ENCODE assay signal across 8 cellular contexts in genomic region chr12:42237853-42238239, GRCh38. TPM values are rescaled to one million over a fixed set of nuclear protein-coding genes. Genes with fewer than 3 reads are reported as not detected.
DNase-seq lines count a peak whose midpoint lies in the region; ATAC-seq and TF ChIP-seq lines count a peak whose summit lies in the region.

No MANE protein-coding gene starts in this region.

- peak overlapping the region; percentile 92 for H2BK120ac ChIP-seq in mesenchymal stem cell (ENCODE audit: low read depth, low read length)

- no peaks in the 10 kb centered on the region for H3K4me1 ChIP-seq in mesenchymal stem cell (ENCODE audit: control insufficient read depth, insufficient read depth, low read depth, low read length)

- H3K23ac ChIP-seq in mesenchymal stem cell (ENCODE audit: low read length in 2 of 2) = no peak overlapping the region

- peaks cover 12% of the 10 kb centered on the region for H3K79me1 ChIP-seq in mesenchymal stem cell (replicated peaks; ENCODE audit: low read length, poor library complexity, severe bottlenecking)

- H3K36me3 Mint-ChIP-seq in brain = peaks cover 30% of the 10 kb centered on the region

- TF ChIP-seq CTCF in AG10803 (conservative IDR thresholded peaks at IDR 0.05; ENCODE audit: low read length) (no peak), brain (conservative IDR thresholded peaks at IDR 0.05) (no peak)

- H3K9me3 Mint-ChIP-seq in brain = no peaks in the 10 kb centered on the region

- ATAC-seq in GM19395 (IDR thresholded peaks at IDR 0.05; ENCODE audit: unreplicated experiment) = peak; percentile 35
- peak; percentile 29 for ATAC-seq in HG03571 (IDR thresholded peaks at IDR 0.05; ENCODE audit: unreplicated experiment)

- CTCF ChIA-PET in HEK293T (lab: Yijun Ruan, JAX) = no interaction called here

- no peak overlapping the region for H2AK5ac ChIP-seq in mesenchymal stem cell (ENCODE audit: low read length, severe bottlenecking)

- H3K9me3 ChIP-seq in mesenchymal stem cell (ENCODE audit: control insufficient read depth, low read length) = no peaks in the 10 kb centered on the region

- H3K4me1 Mint-ChIP-seq in brain = peaks cover 53% of the 10 kb centered on the region

- peak overlapping the region in 1 of 2 experiments; percentile 80 for H3K4ac ChIP-seq in mesenchymal stem cell (ENCODE audit: low read depth in 1 of 2, low read length in 2 of 2)

- WGBS in mesenchymal stem cell = 0% methylated on average over 40 of the region's 54 CpGs

- H3K4me2 ChIP-seq in mesenchymal stem cell (ENCODE audit: low read length, poor library complexity, severe bottlenecking) = peak overlapping the region; percentile 47

- H3K36me3 ChIP-seq in mesenchymal stem cell (ENCODE audit: control insufficient read depth in 1 of 2, insufficient read depth in 2 of 2, low read depth in 1 of 2, low read length in 2 of 2) = peaks cover 5 to 6% of the 10 kb centered on the region in 2 experiments

- peaks cover 4% of the 10 kb centered on the region for H3K27me3 Mint-ChIP-seq in brain

- H3K4me3 ChIP-seq in AG10803 (ENCODE audit: low read length) (peak overlapping the region; percentile 81), mesenchymal stem cell (ENCODE audit: insufficient read depth in 1 of 2, low read depth in 1 of 2, low read length in 2 of 2) (peak overlapping the region; percentile 72 to 94)

- peak overlapping the region; percentile 39 for H4K91ac ChIP-seq in mesenchymal stem cell (ENCODE audit: low read length)

- no peak for DNase-seq in AG10803 (ENCODE audit: low read depth)
- DNase-seq in mesenchymal stem cell = no peak
- DNase-seq in stimulated activated CD4-positive, alpha-beta T cell treated with anti-CD3 and anti-CD28 coated beads, Interleukin-12 subunit alpha, Interleukin-12 subunit beta, amount 100 ng/mL, for 4 hours = no peak
- DNase-seq in HEK293T (ENCODE audit: extremely low spot score) = no peak
- no peak for DNase-seq in RKO (ENCODE audit: low spot score)

- POLR2A ChIA-PET in HEK293T (lab: Yijun Ruan, JAX) = interaction anchor here (2.0 kb wide), 1 partner anchor 93 kb away, joined by 6 read pairs; the partner anchor contains the start of gene GXYLT1

- peak overlapping the region; percentile 85 for H3K9ac ChIP-seq in mesenchymal stem cell (ENCODE audit: low read length)

- peak overlapping the region; percentile 80 to 89 for H3K18ac ChIP-seq in mesenchymal stem cell (ENCODE audit: low read depth in 1 of 2, low read length in 2 of 2)

- H3K27ac ChIP-seq in mesenchymal stem cell (ENCODE audit: low read length, poor library complexity, severe bottlenecking) = no peak overlapping the region

- no peaks in the 10 kb centered on the region for H3K27me3 ChIP-seq in mesenchymal stem cell (ENCODE audit: control insufficient read depth in 1 of 2, insufficient read depth in 1 of 2, low read length in 2 of 2)

- peak overlapping the region in 3 of 5 experiments; percentile 84 to 91 (median 89) for H3K27ac Mint-ChIP-seq in brain

- no peak overlapping the region for H3K14ac ChIP-seq in mesenchymal stem cell (ENCODE audit: low read length in 2 of 2)

- H2BK15ac ChIP-seq in mesenchymal stem cell (ENCODE audit: low read depth, poor library complexity, severe bottlenecking) = peak overlapping the region; percentile 94

- H4K8ac ChIP-seq in mesenchymal stem cell (ENCODE audit: low read length) = peak overlapping the region; percentile 85

- H2BK5ac ChIP-seq in mesenchymal stem cell (ENCODE audit: low read depth, low read length, poor library complexity, severe bottlenecking) = peak overlapping the region; percentile 95

- H2BK12ac ChIP-seq in mesenchymal stem cell (ENCODE audit: low read length in 2 of 2) = no peak overlapping the region

- peak overlapping the region; percentile 81 to 91 (median 83) for H3K4me3 Mint-ChIP-seq in brain

- H2AFZ ChIP-seq in mesenchymal stem cell (ENCODE audit: low read depth, low read length) = peak overlapping the region; percentile 63

TF ChIP-seq in HEK293T, 16 proteins besides CTCF, POLR2A, EP300 and RAD21:
- TF ChIP-seq ELF4 (IDR thresholded peaks at IDR 0.05) (no peak), CTBP1 (IDR thresholded peaks at IDR 0.05; ENCODE audit: borderline replicate concordance) (no peak), SUZ12 (IDR thresholded peaks at IDR 0.05) (no peak), FOXK2 (IDR thresholded peaks at IDR 0.05) (no peak), BHLHE40 (IDR thresholded peaks at IDR 0.05; ENCODE audit: borderline replicate concordance) (no peak), HDGF (IDR thresholded peaks at IDR 0.05; ENCODE audit: borderline replicate concordance) (no peak), ZNF384 (IDR thresholded peaks at IDR 0.05) (no peak), L3MBTL2 (conservative IDR thresholded peaks at IDR 0.05) (no peak), NFRKB (IDR thresholded peaks at IDR 0.05) (no peak), ARNT (IDR thresholded peaks at IDR 0.05) (no peak), FOXM1 (IDR thresholded peaks at IDR 0.05; ENCODE audit: borderline replicate concordance) (no peak), PKNOX1 (IDR thresholded peaks at IDR 0.05) (no peak)
TF ChIP-seq in HEK293T: peak in this region for 0.

RNA-seq across cellular contexts. Expression of gene YAF2, which starts 0.2 kb away (rescaled TPM):
- polyA plus RNA-seq in brain (ENCODE audit: insufficient read depth, low read depth, low replicate concordance) = 10.2 TPM
- polyA plus RNA-seq in mesenchymal stem cell (2013, experiment 1 of 2) = 22.0 TPM
- 22.2 TPM for polyA plus RNA-seq in mesenchymal stem cell (2013, experiment 2 of 2)
